ENCODE assay signal across 23 cellular contexts in the genomic region with DNA sequence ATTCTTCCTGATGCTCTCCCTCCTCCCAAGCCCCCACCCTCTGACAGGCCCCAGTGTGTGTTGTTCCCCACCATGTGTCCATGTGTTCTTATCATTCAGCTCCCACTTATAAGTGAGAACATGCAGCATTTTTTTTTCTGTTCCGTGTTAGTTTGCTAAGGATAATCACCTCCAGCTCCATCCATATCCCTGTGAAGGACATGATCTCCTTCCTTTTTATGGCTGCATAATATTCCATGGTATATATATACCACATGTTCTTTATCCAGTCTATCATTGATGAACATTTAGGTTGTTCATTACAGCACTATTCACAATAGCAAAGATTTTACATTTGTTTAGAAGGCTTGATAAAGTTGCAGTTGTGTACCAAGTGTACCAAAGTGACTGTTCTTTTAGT. TPM values are rescaled to one million over a fixed set of nuclear protein-coding genes. Genes with fewer than 3 reads are reported as not detected.
DNase-seq lines count a peak whose midpoint lies in the region; ATAC-seq, FAIRE-seq and TF ChIP-seq lines count a peak whose summit lies in the region.
"Had no signal": no experiment of that assay in that cellular context is flagged by ENCODE, and none has a peak within 500 bp of the region (broad histone marks: within the 10 kb centered on the region; RNA-seq: fewer than 3 reads in every experiment).

No MANE protein-coding gene starts in this region.

- H3K4me1 ChIP-seq in mammary epithelial cell (ENCODE audit: insufficient read depth, low read length) (peaks cover 23% of the 10 kb centered on the region), K562 (replicated peaks in 1 of 2; ENCODE audit: control insufficient read depth in 2 of 2, insufficient read depth in 2 of 2, low read length in 2 of 2) (no peaks in the 10 kb centered on the region), foreskin keratinocyte (peaks cover 37% of the 10 kb centered on the region)

- no peak for TF ChIP-seq POLR2A in K562 (conservative IDR thresholded peaks at IDR 0.05)

- no peak overlapping the region for H3K4me2 ChIP-seq in mammary epithelial cell (ENCODE audit: insufficient read depth, low read depth, low read length)
- H3K4me2 ChIP-seq in K562 (ENCODE audit: insufficient read depth, low read length): no peak overlapping the region
- H3K4me2 ChIP-seq: smooth muscle cell had no signal

- DNase-seq in MCF 10A (ENCODE audit: unreplicated experiment) (no peak), mammary epithelial cell (no peak), T-cell (no peak), K562 (ENCODE audit: extremely low read depth in 1 of 4, low spot score in 3 of 4) (no peak), NCI-H446 treated with DMSO at 0.1 percent for 48 hours (lab: John Stamatoyannopoulos, UW) (no peak), globus pallidus (ENCODE audit: low spot score) (no peak), foreskin keratinocyte (no peak), sciatic nerve (ENCODE audit: low spot score) (no peak)
- DNase-seq: activated CD4-positive, alpha-beta T cell treated with anti-CD3 and anti-CD28 coated beads, Interleukin-2, amount 50 U/mL, for 4 hours; activated T-cell treated with anti-CD3 and anti-CD28 coated beads, Interleukin-2, amount 50 U/mL, for 48 hours; body of pancreas; C1 segment of cervical spinal cord; EL; NCI-H1048; NCI-H187; NCI-H69; retina; RPMI8226; WERI-Rb-1 had no signal

- no peaks in the 10 kb centered on the region for H3K9me3 ChIP-seq in mammary epithelial cell (replicated peaks; ENCODE audit: insufficient read depth, low read length)
- H3K9me3 ChIP-seq in K562 (replicated peaks; ENCODE audit: control insufficient read depth, insufficient read depth, low read depth, low read length): no peaks in the 10 kb centered on the region
- H3K9me3 ChIP-seq: body of pancreas, HAP-1, vagina had no signal

- H3K27ac ChIP-seq in mammary epithelial cell (ENCODE audit: insufficient read depth, low read depth, low read length): no peak overlapping the region
- H3K27ac ChIP-seq in K562 (ENCODE audit: extremely low read depth, low read depth, low read length): no peak overlapping the region
- no peak overlapping the region for H3K27ac ChIP-seq in foreskin keratinocyte
- H3K27ac ChIP-seq: body of pancreas, vagina, WERI-Rb-1 had no signal

- BruUV-seq in MCF 10A (replicated peaks; lab: Mats Ljungman, UMichigan): no TSS peak
- no TSS peak for BruUV-seq in mammary epithelial cell (replicated peaks; lab: Mats Ljungman, UMichigan)
- BruUV-seq in K562 (replicated peaks; lab: Mats Ljungman, UMichigan): no TSS peak

- no peaks in the 10 kb centered on the region for H3K36me3 ChIP-seq in mammary epithelial cell (ENCODE audit: insufficient read depth, low read length)
- peaks cover 7% of the 10 kb centered on the region; the same call in 2 of the 3 replicates for H3K36me3 ChIP-seq in K562 (ENCODE audit: control insufficient read depth, insufficient read depth, low read length)
- H3K36me3 ChIP-seq: HAP-1, vagina, WERI-Rb-1 had no signal

- POLR2A ChIA-PET in MCF 10A (lab: Yijun Ruan, JAX): interaction anchor here (0.8 to 4.7 kb wide), 15 partner anchors 18 to 269 kb away, joined by 3 to 43 read pairs (median 7); a partner anchor contains a TSS
- POLR2A ChIA-PET in T-cell (lab: Charles Lee): no interaction called here
- POLR2A ChIA-PET in K562 (lab: Yijun Ruan, JAX): interaction anchor here (0.6 to 1.5 kb wide), 2 partner anchors 10 to 1562 kb away, joined by 3 to 5 read pairs; no protein-coding TSS in a partner anchor

- H3K79me2 ChIP-seq in mammary epithelial cell (ENCODE audit: insufficient read depth, low read length) (peaks cover 39% of the 10 kb centered on the region), K562 (ENCODE audit: control insufficient read depth, insufficient read depth, low read length) (no peaks in the 10 kb centered on the region; the same call in 2 of the 3 replicates)

- H3K27me3 Mint-ChIP-seq in MCF 10A (ENCODE audit: insufficient read depth, unreplicated experiment) (no peaks in the 10 kb centered on the region), T-cell (no peaks in the 10 kb centered on the region)

- ATAC-seq in T-cell (replicated peaks in 1 of 4) (no peak), K562 (no peak), foreskin keratinocyte (no peak), sciatic nerve (no peak)
- ATAC-seq: body of pancreas had no signal

- dilution Hi-C loops in mammary epithelial cell (cut with HindIII; ENCODE audit: low sequenced_read_pairs): no loop called here

- H4K20me1 ChIP-seq in mammary epithelial cell (ENCODE audit: insufficient read depth, low read length) (no peaks in the 10 kb centered on the region), K562 (replicated peaks; ENCODE audit: control insufficient read depth, insufficient read depth, low read length) (no peaks in the 10 kb centered on the region)

- no peak for FAIRE-seq in K562 (lab: Jason Lieb, UNC)

- no peak overlapping the region for H2AFZ ChIP-seq in mammary epithelial cell (ENCODE audit: low read depth, low read length)
- no peak overlapping the region for H2AFZ ChIP-seq in K562 (ENCODE audit: low read depth, low read length)

- TF ChIP-seq EP300 in K562 (IDR thresholded peaks at IDR 0.05; ENCODE audit: low read length): no peak

- in situ Hi-C loops in mammary epithelial cell (cut with MboI; ENCODE audit: low sequenced_read_pairs in 2 of 2) (loop anchor here in 1 of 2 donors (5.0 kb wide), 1 partner anchor 49 kb away; no protein-coding TSS in a partner anchor), K562 (cut with MboI) (no loop called here)

- peaks cover 43% of the 10 kb centered on the region for H3K4me1 Mint-ChIP-seq in MCF 10A (ENCODE audit: insufficient read depth, unreplicated experiment)
- H3K4me1 Mint-ChIP-seq in T-cell: peaks cover 71 to 78% (median 78%) of the 10 kb centered on the region in 3 donors

- H3K4me3 ChIP-seq in mammary epithelial cell (replicated peaks in 1 of 3; ENCODE audit: insufficient read depth in 1 of 3, low read depth in 2 of 3, low read length in 3 of 3): no peak overlapping the region
- H3K4me3 ChIP-seq in K562: no peak overlapping the region
- H3K4me3 ChIP-seq: body of pancreas, HAP-1, SK-N-MC, smooth muscle cell, vagina had no signal

- TF ChIP-seq RAD21 in K562 (CRISPR knock-in tag; conservative IDR thresholded peaks at IDR 0.05 in 1 of 2, IDR thresholded peaks at IDR 0.05 in 1 of 2): no peak

- H3K9me3 Mint-ChIP-seq in MCF 10A (ENCODE audit: unreplicated experiment) (no peaks in the 10 kb centered on the region), T-cell (no peaks in the 10 kb centered on the region)

- TF ChIP-seq CTCF in MCF 10A (IDR thresholded peaks at IDR 0.05; ENCODE audit: unreplicated experiment): no peak
- TF ChIP-seq CTCF in mammary epithelial cell (conservative IDR thresholded peaks at IDR 0.05 in 1 of 2, IDR thresholded peaks at IDR 0.05 in 1 of 2; ENCODE audit: extremely low read depth in 1 of 2, insufficient read depth in 1 of 2, low read depth in 1 of 2, low read length in 2 of 2): no peak
- TF ChIP-seq CTCF in K562 (IDR thresholded peaks at IDR 0.05 in 2 of 3, conservative IDR thresholded peaks at IDR 0.05 in 1 of 3; ENCODE audit: insufficient read depth in 2 of 3, low read depth in 1 of 3, low read length in 3 of 3): no peak
- TF ChIP-seq CTCF in foreskin keratinocyte (conservative IDR thresholded peaks at IDR 0.05): no peak

- intact Hi-C loops in MCF 10A (cut with micrococcal nuclease): loop anchor here (5.0 to 10.0 kb wide), 2 partner anchors 269 to 392 kb away; no protein-coding TSS in a partner anchor
- intact Hi-C loops in mammary epithelial cell (cut with micrococcal nuclease): loop anchor here (5.0 kb wide), 3 partner anchors 76 to 269 kb away; a partner anchor contains a TSS
- intact Hi-C loops in K562 (cut with micrococcal nuclease): loop anchor here (5.0 kb wide), 1 partner anchor 69 kb away; no protein-coding TSS in a partner anchor
- intact Hi-C loops in sciatic nerve (cut with DNase I): loop anchor here (5.0 kb wide), 1 partner anchor 54 kb away; no protein-coding TSS in a partner anchor

- H3K4me3 Mint-ChIP-seq in MCF 10A (ENCODE audit: unreplicated experiment): no peak overlapping the region
- no peak overlapping the region for H3K4me3 Mint-ChIP-seq in T-cell

- H3K36me3 Mint-ChIP-seq in MCF 10A (ENCODE audit: insufficient read depth, unreplicated experiment) (peaks cover 8% of the 10 kb centered on the region), T-cell (peaks cover 49% of the 10 kb centered on the region)

- H3K27me3 ChIP-seq in mammary epithelial cell (ENCODE audit: insufficient read depth, low read length): no peaks in the 10 kb centered on the region
- H3K27me3 ChIP-seq in K562 (ENCODE audit: control insufficient read depth in 2 of 2, insufficient read depth in 2 of 2, low read length in 2 of 2): no peaks in the 10 kb centered on the region
- H3K27me3 ChIP-seq in foreskin keratinocyte: no peaks in the 10 kb centered on the region
- H3K27me3 ChIP-seq: body of pancreas, vagina had no signal

- WGBS in mammary epithelial cell (ENCODE audit: low coverage, missing lambda C conversion rate): 100% methylated on average over 1 of the region's 1 CpG
- 58% methylated on average over 1 of the region's 1 CpG for WGBS in K562 (ENCODE audit: insufficient coverage, low coverage, missing lambda C conversion rate)

- H3K9ac ChIP-seq in mammary epithelial cell (ENCODE audit: insufficient read depth, low read length) (no peak overlapping the region), K562 (ENCODE audit: insufficient read depth in 1 of 2, low read depth in 2 of 2, low read length in 2 of 2) (no peak overlapping the region)

- CTCF ChIA-PET in MCF 10A (lab: Yijun Ruan, JAX) (interaction anchor here (0.6 to 5.5 kb wide), 36 partner anchors 8 to 321 kb away, joined by 3 to 247 read pairs (median 8); a partner anchor contains a TSS), mammary epithelial cell (lab: Charles Lee; ENCODE audit: low non-redundant PET) (interaction anchor here (0.6 to 0.7 kb wide), 2 partner anchors 54 to 92 kb away, joined by 3 read pairs; no protein-coding TSS in a partner anchor), T-cell (lab: Charles Lee) (interaction anchor here (0.6 to 2.2 kb wide), 10 partner anchors 15 to 251 kb away, joined by 3 to 26 read pairs (median 5); no protein-coding TSS in a partner anchor), K562 (lab: Yijun Ruan, JAX; ENCODE audit: low intra/inter-chr PET ratio) (interaction anchor here (0.9 to 3.3 kb wide), 2 partner anchors 53 to 248 kb away, joined by 4 to 34 read pairs; no protein-coding TSS in a partner anchor)

- H3K27ac Mint-ChIP-seq in MCF 10A (ENCODE audit: low read depth, unreplicated experiment) (peak overlapping the region; percentile 73), T-cell (peak overlapping the region; percentile 82 to 89)

- H3K9me1 ChIP-seq in K562 (ENCODE audit: control insufficient read depth, insufficient read depth, low read length): no peaks in the 10 kb centered on the region

RNA-seq across cellular contexts. Expression of a gene that starts 57.9 kb away (rescaled TPM):
- total RNA-seq in MCF 10A (2022) (not detected in 2 replicates), mammary epithelial cell (under 1 TPM; 0.26 to 0.33 TPM), T-cell (under 1 TPM in 1 of 5 donors, not detected in 4; 0.09 TPM), K562 (2014; rRNA removed) (not detected in 2 replicates), K562 (2014; rRNA removed; fragmentation: Illumina TruSeq; extraction: Trizol) (not detected in 2 replicates), K562 (2015; rRNA removed; fragmentation: Illumina TruSeq; extraction: Trizol) (not detected in 2 replicates), K562 (2021) (not detected in 2 replicates), foreskin keratinocyte (1.7 and 2.1 TPM in 2 replicates), sciatic nerve (not detected)
- polyA plus RNA-seq in mammary epithelial cell (0.32 TPM), K562 (2011; rRNA removed) (not detected in 2 replicates), K562 (2014; fragmentation: Illumina TruSeq; extraction: Trizol) (not detected in 2 replicates), K562 (2014; fragmentation: Nextera tagmentation; extraction: Ambion mirVana) (not detected), K562 (2014; rRNA removed) (not detected in 2 replicates), foreskin keratinocyte (1.3 and 1.6 TPM in 2 replicates)
- polyA minus RNA-seq in mammary epithelial cell: 0.62 TPM
- total RNA-seq in K562 (2011; cell fraction: chromatin; rRNA removed; ENCODE audit: low replicate concordance): not detected in 2 replicates
- not detected in 2 replicates for total RNA-seq in K562 (2011; cell fraction: nucleolus; rRNA removed)
- not detected in 2 replicates for total RNA-seq in K562 (2011; cell fraction: nucleoplasm; rRNA removed)
- polyA plus RNA-seq in K562 (2011; cell fraction: cytosol; rRNA removed): not detected in 2 replicates
- not detected in 2 replicates for polyA plus RNA-seq in K562 (2011; cell fraction: nucleus; rRNA removed)
- not detected in 2 replicates for polyA plus RNA-seq in K562 (2012)
- not detected in 2 replicates for polyA minus RNA-seq in K562 (2011; rRNA and poly(A)+ RNA removed)
- not detected in 2 replicates for polyA minus RNA-seq in K562 (2011; cell fraction: cytosol; rRNA and poly(A)+ RNA removed)
- polyA minus RNA-seq in K562 (2011; cell fraction: nucleus; rRNA and poly(A)+ RNA removed): not detected in 2 replicates
- total RNA-seq: body of pancreas, vagina had no signal

Comparison
In these comparisons a context has a peak if more than half of its experiments do, and no peak if none do; other contexts are left out.
1. POLR2A ChIA-PET loops: an anchor here in MCF 10A (0.8 to 4.7 kb wide) and K562 (0.6 to 1.5 kb wide); none called in T-cell.